In genomic region chr4:87341954-87342635, GRCh38 we compare ENCODE assay signal across 12 cellular contexts. TPM values are rescaled to one million over a fixed set of nuclear protein-coding genes. Genes with fewer than 3 reads are reported as not detected.
DNase-seq lines count a peak whose midpoint lies in the region; ATAC-seq, FAIRE-seq and TF ChIP-seq lines count a peak whose summit lies in the region.
"Not testable (repeated sequence)": the region's sequence is repeated elsewhere in the genome, so short reads cannot be mapped to it uniquely, and the experiment has no call there.
"Had no signal": no experiment of that assay in that cellular context is flagged by ENCODE, and none has a peak within 500 bp of the region (broad histone marks: within the 10 kb centered on the region; RNA-seq: fewer than 3 reads in every experiment).

No MANE protein-coding gene starts in this region.

- H3K9me3 ChIP-seq in adrenal gland (replicated peaks in 1 of 3) (peaks cover 0 to 10% (median 0%) of the 10 kb centered on the region in 3 donors), kidney (ENCODE audit: control insufficient read depth in 1 of 2, low read length in 2 of 2) (peaks cover 0 to 11% of the 10 kb centered on the region in 2 donors)
- not testable (repeated sequence) for H3K9me3 ChIP-seq in skeletal muscle satellite cell (replicated peaks; ENCODE audit: low read length); aorta (ENCODE audit: control insufficient read depth, low read length)

- H3K27ac ChIP-seq in adrenal gland: peak overlapping the region in 4 of 5 donors; percentile 46 to 65 (median 58)
- H3K27ac ChIP-seq in kidney (ENCODE audit: low read depth in 2 of 2, low read length in 2 of 2): not testable (repeated sequence)
- peak overlapping the region in 1 of 2 donors; percentile 51 for H3K27ac ChIP-seq in aorta (ENCODE audit: low read depth in 1 of 2, low read length in 2 of 2)

- peak overlapping the region; percentile 76 for H3K4me2 ChIP-seq in skeletal muscle satellite cell (ENCODE audit: low read length)

- peak overlapping the region in 1 of 4 donors; percentile 37 for H3K4me3 ChIP-seq in adrenal gland
- not testable (repeated sequence) for H3K4me3 ChIP-seq in choroid plexus epithelial cell (ENCODE audit: low read depth, low read length); fibroblast of pulmonary artery (replicated peaks; ENCODE audit: low read depth, low read length); kidney (ENCODE audit: low read length in 2 of 2); aorta (ENCODE audit: low read length in 2 of 2)
- H3K4me3 ChIP-seq in skeletal muscle satellite cell (ENCODE audit: low read length): peak overlapping the region; percentile 45

- not testable (repeated sequence) for H3K27me3 ChIP-seq in adrenal gland; skeletal muscle satellite cell (ENCODE audit: control insufficient read depth, insufficient read depth, low read length); aorta (ENCODE audit: control insufficient read depth in 1 of 2, insufficient read depth in 2 of 2, low read length in 1 of 2)

- peaks cover 0 to 19% of the 10 kb centered on the region in 2 donors for H3K36me3 ChIP-seq in adrenal gland (replicated peaks in 1 of 2)
- not testable (repeated sequence) for H3K36me3 ChIP-seq in kidney (ENCODE audit: control insufficient read depth in 1 of 2, insufficient read depth in 2 of 2, low read length in 2 of 2); skeletal muscle satellite cell (ENCODE audit: insufficient read depth, low read length); aorta (ENCODE audit: control insufficient read depth in 1 of 2, insufficient read depth in 2 of 2, low read length in 1 of 2)

- ATAC-seq in aorta (ENCODE audit: low FRiP score): peak; percentile 73

- intact Hi-C loops in adrenal gland (cut with DNase I); kidney (cut with DNase I); aorta (cut with DNase I): not testable (repeated sequence)

- peak; percentile 32 for FAIRE-seq in kidney (lab: Jason Lieb, UNC)

- not testable (repeated sequence) for TF ChIP-seq POLR2A in adrenal gland (IDR thresholded peaks at IDR 0.05)

- not testable (repeated sequence) for H3K9ac ChIP-seq in kidney (ENCODE audit: low read length in 2 of 2); skeletal muscle satellite cell (ENCODE audit: low read depth, low read length)

- not testable (repeated sequence) for H3K4me1 ChIP-seq in adrenal gland (replicated peaks in 1 of 2); kidney (ENCODE audit: control insufficient read depth in 1 of 2, insufficient read depth in 1 of 2, low read depth in 1 of 2, low read length in 2 of 2); aorta (ENCODE audit: control insufficient read depth in 1 of 2, insufficient read depth in 2 of 2, low read length in 2 of 2)
- H3K4me1 ChIP-seq in skeletal muscle satellite cell (ENCODE audit: control insufficient read depth, insufficient read depth, low read length): peaks cover 11% of the 10 kb centered on the region

- not testable (repeated sequence) for TF ChIP-seq CTCF in adrenal gland (IDR thresholded peaks at IDR 0.05); choroid plexus epithelial cell (conservative IDR thresholded peaks at IDR 0.05; ENCODE audit: low read depth, low read length); fibroblast of pulmonary artery (IDR thresholded peaks at IDR 0.05; ENCODE audit: low read length, missing control alignments); kidney (IDR thresholded peaks at IDR 0.05; ENCODE audit: borderline replicate concordance, extremely low read depth, insufficient read depth)

- WGBS in adrenal gland, 4 donors: 40 to 56% (median 45%) methylated on average over 8 of the region's 8 CpGs
- WGBS in aorta, 2 donors: 6 to 14% methylated on average over 8 of the region's 8 CpGs

- DNase-seq in ELR (ENCODE audit: low read depth) (peak; percentile 44), M059J (ENCODE audit: low read depth) (peak; percentile 82), adrenal gland (peak; percentile 65 to 87 (median 85)), choroid plexus epithelial cell (ENCODE audit: low read depth) (peak; percentile 24), fibroblast of pulmonary artery (ENCODE audit: low read depth) (peak; percentile 72), aorta (peak in 1 of 2 donors; percentile 66)
- DNase-seq in kidney: not testable (repeated sequence)

RNA-seq across cellular contexts. Expression of gene HSD17B13, which starts 19.4 kb away (rescaled TPM):
- total RNA-seq in M059J (2014; rRNA removed; shearing (Covaris generic)): 0.10 TPM in 1 of 2 replicates, not detected in the other
- total RNA-seq in adrenal gland: under 1 TPM in 6 of 8 donors, not detected in 2; 0.14 to 0.88 (median 0.31) TPM
- under 1 TPM; 0.16 to 0.55 (median 0.47) TPM for polyA plus RNA-seq in adrenal gland
- not detected for total RNA-seq in kidney
- not detected for polyA plus RNA-seq in kidney (ENCODE audit: insufficient read depth, low read depth, low replicate concordance)
- total RNA-seq in skeletal muscle satellite cell (2012; rRNA removed): not detected in 2 replicates
- total RNA-seq in aorta: 1 to 10 TPM in 1 of 2 donors, under 1 TPM in 1; 0.32 to 1.1 TPM
- polyA plus RNA-seq in aorta: under 1 TPM; 0.05 to 0.38 TPM
- total RNA-seq: activated T-cell treated with anti-CD3 and anti-CD28 coated beads, Interleukin-2, amount 50 U/mL, for 4 hours; HT-29; SJCRH30 had no signal
- polyA plus RNA-seq: cardiac muscle cell had no signal

RNA-seq across cellular contexts. Expression of gene HSD17B11, which starts 48.9 kb away (rescaled TPM):
- 19.1 and 26.1 TPM in 2 replicates for total RNA-seq in M059J (2014; rRNA removed; shearing (Covaris generic))
- total RNA-seq in adrenal gland (100 to 1,000 TPM in 4 of 8 donors, 10 to 100 TPM in 4; 82.1 to 191 (median 96.1) TPM), kidney (39.5 TPM), aorta (10 to 100 TPM; 35.5 to 74.8 TPM)
- polyA plus RNA-seq in adrenal gland (100 to 1,000 TPM in 1 of 3 donors, 10 to 100 TPM in 2; 34.1 to 131 (median 40.9) TPM), kidney (ENCODE audit: insufficient read depth, low read depth, low replicate concordance) (48.1 TPM), aorta (10 to 100 TPM; 52.6 to 77.6 TPM)
- 18.5 and 22.7 TPM in 2 replicates for total RNA-seq in skeletal muscle satellite cell (2012; rRNA removed)
